Comparison of ENCODE assay signal across 1 cellular context in the genomic region with DNA sequence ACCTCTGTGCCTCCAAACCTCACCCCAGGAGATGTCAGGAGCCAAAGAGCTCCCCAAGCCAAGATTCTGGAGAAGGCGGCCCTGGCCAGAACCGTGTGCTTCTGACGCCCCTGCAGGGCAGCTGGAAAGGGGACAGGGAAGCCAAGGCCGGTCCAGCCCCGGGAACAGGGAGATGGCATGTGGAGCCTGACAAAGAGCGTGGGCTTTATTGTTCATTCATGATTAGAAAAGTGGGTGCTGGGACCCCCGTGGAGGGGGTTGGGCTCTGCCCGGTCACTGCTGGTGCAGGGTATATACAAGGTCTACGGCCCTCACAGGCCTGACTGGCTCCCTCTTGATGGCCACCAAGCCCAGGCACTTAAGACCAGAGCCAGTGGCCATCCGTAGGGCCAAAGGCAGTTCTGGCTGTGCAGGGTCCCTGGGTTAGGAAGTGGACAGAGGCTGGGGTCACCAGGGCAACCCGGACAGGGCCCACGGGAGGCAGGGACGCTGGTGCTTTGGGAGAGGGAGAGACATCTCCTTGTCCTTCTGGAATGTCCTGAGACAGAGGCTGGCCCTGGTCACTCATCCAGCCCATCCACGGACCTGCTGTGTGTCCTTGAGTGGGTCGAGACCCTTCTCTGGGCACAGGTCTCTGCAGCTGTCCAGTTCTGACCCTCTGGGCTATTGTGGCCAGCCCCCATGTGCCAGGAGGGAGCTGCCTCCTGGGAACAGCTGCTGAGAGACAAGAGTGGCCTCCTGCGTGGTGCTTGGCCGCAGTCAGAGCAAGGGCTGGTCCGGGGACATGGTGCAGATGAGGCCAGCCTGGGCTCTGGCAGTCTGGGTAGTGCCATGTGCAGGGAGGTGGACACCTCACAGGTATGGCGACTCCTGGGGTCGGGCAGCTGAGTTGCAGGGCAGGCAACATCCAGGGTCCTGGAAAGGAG.
TF ChIP-seq lines count a peak whose summit lies in the region.

No MANE protein-coding gene starts in this region.

TF ChIP-seq in endothelial cell of umbilical vein, 7 proteins besides CTCF, POLR2A, EP300 and RAD21:
- TF ChIP-seq MYC (IDR thresholded peaks at IDR 0.05; ENCODE audit: low read depth, low read length) (no peak), EZH2 (IDR thresholded peaks at IDR 0.05; ENCODE audit: borderline replicate concordance, low read depth, low read length, severe bottlenecking) (no peak), POLR2AphosphoS5 (IDR thresholded peaks at IDR 0.05; ENCODE audit: insufficient read depth, low read depth, low read length) (no peak), JUN (IDR thresholded peaks at IDR 0.05; ENCODE audit: borderline replicate concordance, insufficient read depth, insufficient read length, low read depth) (no peak), FOS (IDR thresholded peaks at IDR 0.05; ENCODE audit: borderline replicate concordance, insufficient read depth, low read length) (no peak), GATA2 (IDR thresholded peaks at IDR 0.05; ENCODE audit: insufficient read depth, insufficient read length, low read depth, low read length) (no peak)
- TF ChIP-seq, protein P1, sequence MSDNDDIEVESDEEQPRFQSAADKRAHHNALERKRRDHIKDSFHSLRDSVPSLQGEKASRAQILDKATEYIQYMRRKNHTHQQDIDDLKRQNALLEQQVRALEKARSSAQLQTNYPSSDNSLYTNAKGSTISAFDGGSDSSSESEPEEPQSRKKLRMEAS (IDR thresholded peaks at IDR 0.05; ENCODE audit: insufficient read depth, insufficient read length), result no peak
